23 cellular contexts compared by ENCODE assay signal in the genomic region with DNA sequence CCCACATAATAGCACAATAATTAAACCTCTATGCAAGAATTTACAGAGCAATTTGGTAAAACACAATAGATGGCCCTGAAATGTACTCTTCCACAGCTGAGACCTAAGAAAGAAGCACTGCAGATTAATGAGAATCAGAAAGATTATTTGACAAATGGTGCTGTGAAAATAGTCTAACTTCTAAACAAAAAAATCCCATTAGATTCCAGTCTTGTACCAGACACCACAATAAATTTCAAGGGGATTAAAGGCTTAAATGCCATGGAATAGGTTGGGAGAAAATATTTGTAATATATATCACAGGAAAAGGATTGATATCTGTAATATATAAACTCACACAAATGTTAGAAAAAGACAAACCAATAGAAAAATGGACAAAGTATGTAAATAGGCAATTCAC. TPM values are rescaled to one million over a fixed set of nuclear protein-coding genes. Genes with fewer than 3 reads are reported as not detected.
DNase-seq lines count a peak whose midpoint lies in the region; ATAC-seq, FAIRE-seq and TF ChIP-seq lines count a peak whose summit lies in the region.
"Had no signal": no experiment of that assay in that cellular context is flagged by ENCODE, and none has a peak within 500 bp of the region (broad histone marks: within the 10 kb centered on the region; RNA-seq: fewer than 3 reads in every experiment).

No MANE protein-coding gene starts in this region.

- H3K9me3 ChIP-seq in HCT116 (ENCODE audit: control insufficient read depth in 1 of 2, insufficient read depth in 1 of 2, low read depth in 1 of 2, low read length in 2 of 2) (no peaks in the 10 kb centered on the region), smooth muscle cell (replicated peaks; ENCODE audit: low read depth) (no peaks in the 10 kb centered on the region), small intestine (ENCODE audit: control insufficient read depth, low read depth) (no peaks in the 10 kb centered on the region)
- H3K9me3 ChIP-seq: A549, BE2C, BLaER1 had no signal

- POLR2A ChIA-PET in HCT116 (lab: Charles Lee), result no interaction called here

- no peak for TF ChIP-seq POLR2A in HCT116 (IDR thresholded peaks at IDR 0.05; ENCODE audit: borderline replicate concordance, extremely low read depth, insufficient read depth, insufficient read length)

- no peaks in the 10 kb centered on the region for H3F3A ChIP-seq in smooth muscle cell (ENCODE audit: low read depth)

- peaks cover 47 to 48% of the 10 kb centered on the region in 2 experiments for H3K4me1 ChIP-seq in HCT116 (ENCODE audit: control insufficient read depth in 1 of 2, insufficient read depth in 2 of 2, low read length in 2 of 2)
- no peaks in the 10 kb centered on the region for H3K4me1 ChIP-seq in smooth muscle cell (ENCODE audit: low read depth)
- no peaks in the 10 kb centered on the region for H3K4me1 ChIP-seq in small intestine (ENCODE audit: control insufficient read depth in 2 of 2, insufficient read depth in 1 of 2, low read depth in 1 of 2, low read length in 1 of 2)
- H3K4me1 ChIP-seq: A549, BE2C, BLaER1 had no signal

- H3K27ac ChIP-seq in HCT116 (ENCODE audit: low read depth, low read length) (no peak overlapping the region), smooth muscle cell (ENCODE audit: low read depth) (no peak overlapping the region), small intestine (ENCODE audit: low read depth in 1 of 2, low read length in 1 of 2) (no peak overlapping the region)
- H3K27ac ChIP-seq: 22Rv1, A549, BLaER1 had no signal

- intact Hi-C loops in HCT116 (cut with micrococcal nuclease), result no loop called here

- peak overlapping the region; percentile 48 for H2AFZ ChIP-seq in HCT116 (ENCODE audit: low read depth, low read length, poor library complexity, severe bottlenecking)
- no peak overlapping the region for H2AFZ ChIP-seq in smooth muscle cell (ENCODE audit: low read depth)

- RAD21 ChIA-PET in HCT116 (lab: Charles Lee; ENCODE audit: low non-redundant PET in 1 of 2, low total read pairs in 2 of 2, uncharacterized antibody in 2 of 2, unreplicated experiment in 2 of 2), result no interaction called here

- BruUV-seq in HCT116 (replicated peaks; lab: Mats Ljungman, UMichigan), result no TSS peak

- CTCF ChIA-PET in HCT116 (lab: Charles Lee), result no interaction called here

- TF ChIP-seq CTCF in HCT116 (IDR thresholded peaks at IDR 0.05 in 2 of 3, conservative IDR thresholded peaks at IDR 0.05 in 1 of 3; ENCODE audit: borderline replicate concordance in 1 of 3, insufficient read depth in 1 of 3, low read depth in 2 of 3, low read length in 2 of 3) (no peak), smooth muscle cell (IDR thresholded peaks at IDR 0.05; ENCODE audit: borderline replicate concordance, insufficient read depth, poor library complexity, severe bottlenecking) (no peak)

- H3K9ac ChIP-seq in HCT116 (ENCODE audit: low read length) (no peak overlapping the region), smooth muscle cell (ENCODE audit: low read depth) (no peak overlapping the region)
- H3K9ac ChIP-seq: BLaER1 had no signal

- no peak for ATAC-seq in HCT116
- ATAC-seq: A549 had no signal

- H3K4me3 ChIP-seq in HCT116 (replicated peaks in 1 of 2; ENCODE audit: low read depth in 1 of 2, low read length in 2 of 2) (no peak overlapping the region), smooth muscle cell (no peak overlapping the region), small intestine (ENCODE audit: low read depth in 1 of 2, low read length in 2 of 2) (no peak overlapping the region)
- H3K4me3 ChIP-seq: A549, BLaER1 had no signal

- no peak for TF ChIP-seq RAD21 in HCT116 (IDR thresholded peaks at IDR 0.05; ENCODE audit: low read depth)

- H3K9me2 ChIP-seq in HCT116 (ENCODE audit: insufficient read depth), result no peaks in the 10 kb centered on the region

- H3K27me3 ChIP-seq in HCT116 (ENCODE audit: insufficient read depth, low read length) (no peaks in the 10 kb centered on the region), smooth muscle cell (ENCODE audit: low read depth) (no peaks in the 10 kb centered on the region), small intestine (ENCODE audit: control insufficient read depth in 2 of 2, insufficient read depth in 2 of 2, low read length in 2 of 2) (no peaks in the 10 kb centered on the region)
- H3K27me3 ChIP-seq: BE2C, BLaER1 had no signal

- H3K79me2 ChIP-seq in HCT116 (ENCODE audit: insufficient read depth, low read length) (no peaks in the 10 kb centered on the region), smooth muscle cell (ENCODE audit: low read depth) (no peaks in the 10 kb centered on the region)

- H3K4me2 ChIP-seq in HCT116 (ENCODE audit: low read length) (no peak overlapping the region), smooth muscle cell (peak overlapping the region; percentile 2)
- H3K4me2 ChIP-seq: A549, BLaER1 had no signal

- H4K20me1 ChIP-seq in HCT116 (ENCODE audit: insufficient read depth) (no peaks in the 10 kb centered on the region), smooth muscle cell (ENCODE audit: low read depth) (no peaks in the 10 kb centered on the region)
- H4K20me1 ChIP-seq: BLaER1 had no signal

- no peak for FAIRE-seq in small intestine (lab: Jason Lieb, UNC)
- FAIRE-seq: A549, GM12891, GM19239 had no signal

- peak; percentile 21 for DNase-seq in NCI-H82 (lab: John Stamatoyannopoulos, UW)
- DNase-seq in NCI-H82 treated with DMSO at 0.1 percent for 48 hours (lab: John Stamatoyannopoulos, UW; ENCODE audit: unreplicated experiment), result no peak
- no peak for DNase-seq in HCT116 (ENCODE audit: low read depth, low spot score)
- peak; percentile 58 for DNase-seq in amniotic epithelial cell (ENCODE audit: low read depth)
- DNase-seq in smooth muscle cell (lab: John Stamatoyannopoulos, UW; ENCODE audit: unreplicated experiment), result no peak
- no peak for DNase-seq in occipital lobe (lab: John Stamatoyannopoulos, UW)
- no peak for DNase-seq in AG20443 (ENCODE audit: low spot score)
- no peak for DNase-seq in small intestine
- DNase-seq: BE2C; C1 segment of cervical spinal cord; CD4-positive, alpha-beta memory T cell; CD4-positive, CD25-positive, alpha-beta regulatory T cell; CD8-positive, alpha-beta memory T cell; COR-L47; DMS79 treated with DMSO at 0.1 percent for 48 hours; GF-D8 had no signal

- H3K36me3 ChIP-seq in HCT116 (ENCODE audit: control insufficient read depth in 1 of 2, insufficient read depth in 2 of 2, low read length in 2 of 2), result no peaks in the 10 kb centered on the region
- no peaks in the 10 kb centered on the region for H3K36me3 ChIP-seq in smooth muscle cell (ENCODE audit: low read depth)
- H3K36me3 ChIP-seq in small intestine (ENCODE audit: control insufficient read depth in 2 of 2, insufficient read depth in 2 of 2, low read length in 2 of 2), result no peaks in the 10 kb centered on the region
- H3K36me3 ChIP-seq: BE2C, BLaER1 had no signal

TF ChIP-seq in HCT116, 20 proteins besides CTCF, POLR2A, EP300 and RAD21:
- TF ChIP-seq SP1 (IDR thresholded peaks at IDR 0.05; ENCODE audit: low read depth) (no peak), SRF (IDR thresholded peaks at IDR 0.05; ENCODE audit: low read depth) (no peak), SIN3A (IDR thresholded peaks at IDR 0.05; ENCODE audit: low read depth) (no peak), JUND (IDR thresholded peaks at IDR 0.05) (no peak), EGR1 (IDR thresholded peaks at IDR 0.05; ENCODE audit: low read depth) (no peak), POLR2AphosphoS5 (IDR thresholded peaks at IDR 0.05; ENCODE audit: low read depth, low read length) (no peak), EZH2 (IDR thresholded peaks at IDR 0.05) (no peak)
TF ChIP-seq in HCT116: peak in this region for 0.

RNA-seq across cellular contexts. Expression of gene TMEM244, which starts 14.4 kb away (rescaled TPM):
- total RNA-seq in HCT116 (2021; ENCODE audit: unreplicated experiment) (not detected), smooth muscle cell (not detected in 2 replicates), occipital lobe (1.4 TPM)
- not detected in 2 replicates for polyA plus RNA-seq in HCT116 (2012)
- polyA plus RNA-seq in smooth muscle cell (not detected in 2 replicates), small intestine (not detected)
- total RNA-seq: A172 had no signal
- polyA plus RNA-seq: A549, CD14-positive monocyte had no signal

Comparison
In these comparisons a context has a peak if more than half of its experiments do, and no peak if none do; other contexts are left out.
1. DNase-seq: peak in NCI-H82 (single experiment) and amniotic epithelial cell (single experiment); none in NCI-H82 treated with DMSO at 0.1 percent for 48 hours (single experiment), HCT116 (single experiment), smooth muscle cell (single experiment), occipital lobe (single experiment), AG20443 (single experiment) and small intestine (single experiment).